Comparison of ENCODE assay signal across 11 cellular contexts in genomic region chr7:32515890-32516550, GRCh38. TPM values are rescaled to one million over a fixed set of nuclear protein-coding genes. Genes with fewer than 3 reads are reported as not detected.
DNase-seq lines count a peak whose midpoint lies in the region; ATAC-seq, FAIRE-seq and TF ChIP-seq lines count a peak whose summit lies in the region.
"Had no signal": no experiment of that assay in that cellular context is flagged by ENCODE, and none has a peak within 500 bp of the region (broad histone marks: within the 10 kb centered on the region; RNA-seq: fewer than 3 reads in every experiment).

No MANE protein-coding gene starts in this region.

- H3K27me3 ChIP-seq in mammary epithelial cell (ENCODE audit: insufficient read depth, low read length) (no peaks in the 10 kb centered on the region), breast epithelium (no peaks in the 10 kb centered on the region)
- H3K27me3 ChIP-seq: BLaER1 treated with 17β-estradiol and CSF1 and Interleukin-3, amounts not matched to agents 10 nM and 100 nM had no signal

- H3K9me3 ChIP-seq in mammary epithelial cell (replicated peaks; ENCODE audit: insufficient read depth, low read length): peaks cover 18% of the 10 kb centered on the region
- no peaks in the 10 kb centered on the region for H3K9me3 ChIP-seq in breast epithelium

- ATAC-seq in HG03103 (IDR thresholded peaks at IDR 0.05; ENCODE audit: low read depth, unreplicated experiment): peak; percentile 96

- H3K4me3 ChIP-seq in mammary epithelial cell (replicated peaks in 1 of 3; ENCODE audit: insufficient read depth in 1 of 3, low read depth in 2 of 3, low read length in 3 of 3) (no peak overlapping the region), breast epithelium (no peak overlapping the region), astrocyte of the spinal cord (ENCODE audit: low read depth, low read length) (no peak overlapping the region)

- no peak overlapping the region for H3K9ac ChIP-seq in mammary epithelial cell (ENCODE audit: insufficient read depth, low read length)
- H3K9ac ChIP-seq: BLaER1 treated with 17β-estradiol and CSF1 and Interleukin-3, amounts not matched to agents 10 nM and 100 nM had no signal

- CTCF ChIA-PET in mammary epithelial cell (lab: Charles Lee; ENCODE audit: low non-redundant PET): no interaction called here

- 70% methylated on average over 3 of the region's 3 CpGs for WGBS in mammary epithelial cell (ENCODE audit: low coverage, missing lambda C conversion rate)

- H4K20me1 ChIP-seq in mammary epithelial cell (ENCODE audit: insufficient read depth, low read length): no peaks in the 10 kb centered on the region

- H3K4me2 ChIP-seq in mammary epithelial cell (ENCODE audit: insufficient read depth, low read depth, low read length): peak overlapping the region; percentile 46

- BruUV-seq in mammary epithelial cell (replicated peaks; lab: Mats Ljungman, UMichigan): no TSS peak

- H3K36me3 ChIP-seq in mammary epithelial cell (ENCODE audit: insufficient read depth, low read length) (peaks cover 3% of the 10 kb centered on the region), breast epithelium (no peaks in the 10 kb centered on the region)

- TF ChIP-seq CTCF in mammary epithelial cell (conservative IDR thresholded peaks at IDR 0.05 in 1 of 2, IDR thresholded peaks at IDR 0.05 in 1 of 2; ENCODE audit: extremely low read depth in 1 of 2, insufficient read depth in 1 of 2, low read depth in 1 of 2, low read length in 2 of 2) (no peak), breast epithelium (IDR thresholded peaks at IDR 0.05) (no peak), astrocyte of the spinal cord (IDR thresholded peaks at IDR 0.05; ENCODE audit: low read depth, low read length) (no peak)

- intact Hi-C loops in mammary epithelial cell (cut with micrococcal nuclease): no loop called here
- intact Hi-C loops in breast epithelium (cut with DNase I; ENCODE audit: low total_unique reads): no loop called here

- DNase-seq in mammary epithelial cell (peak; percentile 89), breast epithelium (ENCODE audit: low spot score in 2 of 2) (no peak), astrocyte of the spinal cord (ENCODE audit: low read depth, low spot score) (peak; percentile 58), urothelium cell line (ENCODE audit: low spot score) (peak; percentile 18), amniotic stem cell (lab: John Stamatoyannopoulos, UW) (no peak), 8988T (no peak)
- no peak for DNase-seq in effector CD4-positive, alpha-beta T cell
- DNase-seq: Karpas-422 had no signal

- H3K27ac ChIP-seq in mammary epithelial cell (ENCODE audit: insufficient read depth, low read depth, low read length) (peak overlapping the region; percentile 70), breast epithelium (no peak overlapping the region)

- H3K4me1 ChIP-seq in mammary epithelial cell (ENCODE audit: insufficient read depth, low read length) (peaks cover 19% of the 10 kb centered on the region), breast epithelium (no peaks in the 10 kb centered on the region)

- dilution Hi-C loops in mammary epithelial cell (cut with HindIII; ENCODE audit: low sequenced_read_pairs): no loop called here

- H3K79me2 ChIP-seq in mammary epithelial cell (ENCODE audit: insufficient read depth, low read length): peaks cover 88% of the 10 kb centered on the region

- H2AFZ ChIP-seq in mammary epithelial cell (ENCODE audit: low read depth, low read length): no peak overlapping the region

- in situ Hi-C loops in mammary epithelial cell (cut with MboI; ENCODE audit: low sequenced_read_pairs in 2 of 2): no loop called here
- in situ Hi-C loops in astrocyte of the spinal cord (cut with HindIII; ENCODE audit: low sequenced_read_pairs): no loop called here

- TF ChIP-seq POLR2A in breast epithelium (IDR thresholded peaks at IDR 0.05): no peak

- FAIRE-seq in urothelium cell line (lab: Jason Lieb, UNC): no peak
- FAIRE-seq: islet of Langerhans had no signal

RNA-seq across cellular contexts. Expression of gene AVL9, which starts 20.7 kb away (rescaled TPM):
- 10 to 100 TPM; 30.2 to 31.3 TPM for total RNA-seq in mammary epithelial cell
- 8.3 TPM for polyA plus RNA-seq in mammary epithelial cell
- polyA minus RNA-seq in mammary epithelial cell: 50.3 TPM
- total RNA-seq in breast epithelium: 10 to 100 TPM; 27.7 to 54.4 (median 42.3) TPM

RNA-seq across cellular contexts. Expression of gene LSM5, which starts 25.8 kb away (rescaled TPM):
- total RNA-seq in mammary epithelial cell (10 to 100 TPM; 15.7 to 55.6 TPM), breast epithelium (10 to 100 TPM; 19.3 to 20.1 (median 19.8) TPM)
- polyA plus RNA-seq in mammary epithelial cell: 37.0 TPM
- polyA minus RNA-seq in mammary epithelial cell: 6.9 TPM

Comparison
In these comparisons a context has a peak if more than half of its experiments do, and no peak if none do; other contexts are left out.
1. DNase-seq: peak in mammary epithelial cell (single experiment), astrocyte of the spinal cord (single experiment) and urothelium cell line (single experiment); none in breast epithelium (0 of 2), amniotic stem cell (single experiment), effector CD4-positive, alpha-beta T cell (single experiment) and 8988T (single experiment).